19 cellular contexts compared by ENCODE assay signal in genomic region chr10:117159390-117159789, GRCh38. TPM values are rescaled to one million over a fixed set of nuclear protein-coding genes. Genes with fewer than 3 reads are reported as not detected.
"Had no signal": no experiment of that assay in that cellular context is flagged by ENCODE, and none has a peak within 500 bp of the region (broad histone marks: within the 10 kb centered on the region; RNA-seq: fewer than 3 reads in every experiment).

No MANE protein-coding gene starts in this region.

- H3K4me1 ChIP-seq: foreskin keratinocyte had no signal

- H3K36me3 ChIP-seq: thyroid gland, WERI-Rb-1 had no signal

- H3K27ac ChIP-seq: foreskin keratinocyte, thyroid gland, WERI-Rb-1 had no signal

- FAIRE-seq: colon, urothelium cell line had no signal

- H3K4me3 Mint-ChIP-seq: activated CD4-positive, alpha-beta memory T cell treated with anti-CD3 and anti-CD28 coated beads, Interleukin-2, amount 10 ng/mL, durations not matched to agents 7 days and 5 days; activated T-cell treated with anti-CD3 and anti-CD28 coated beads, Interleukin-2, amount 50 U/mL, for 24 hours; stimulated activated naive B cell treated with anti-CD40 and anti-IgM and Interleukin-4, amounts not matched to agents 10 μg/mL and 1 μg/mL and 100 μg/mL, for 72 hours; T-helper 17 cell had no signal

- DNase-seq: activated CD4-positive, alpha-beta memory T cell treated with anti-CD3 and anti-CD28 coated beads, Interleukin-2, amount 10 ng/mL, durations not matched to agents 7 days and 5 days; activated CD4-positive, alpha-beta T cell treated with anti-CD3 and anti-CD28 coated beads for 4 hours; activated T-cell treated with anti-CD3 and anti-CD28 coated beads, Interleukin-2, amount 50 U/mL, for 24 hours; foreskin keratinocyte; glutamatergic neuron; islet precursor cell; midbrain; stimulated activated CD4-positive, alpha-beta T cell treated with anti-CD3 and anti-CD28 coated beads, Interleukin-15, amount 100 ng/mL, for 24 hours; stimulated activated CD4-positive, alpha-beta T cell treated with anti-CD3 and anti-CD28 coated beads, Interleukin-4, amount 100 ng/mL, for 1 hour; stimulated activated naive B cell treated with anti-CD40 and anti-IgM and Interleukin-4, amounts not matched to agents 10 μg/mL and 1 μg/mL and 100 μg/mL, for 72 hours; T-helper 17 cell; thyroid gland; WERI-Rb-1 had no signal

- H3K27ac Mint-ChIP-seq: activated CD4-positive, alpha-beta memory T cell treated with anti-CD3 and anti-CD28 coated beads, Interleukin-2, amount 10 ng/mL, durations not matched to agents 7 days and 5 days; activated naive CD4-positive, alpha-beta T cell treated with anti-CD3 and anti-CD28 coated beads, Interleukin-2, amount 50 U/mL, for 72 hours; activated T-cell treated with anti-CD3 and anti-CD28 coated beads, Interleukin-2, amount 50 U/mL, for 24 hours; stimulated activated naive B cell treated with anti-CD40 and anti-IgM and Interleukin-4, amounts not matched to agents 10 μg/mL and 1 μg/mL and 100 μg/mL, for 72 hours; T-helper 17 cell had no signal

- H3K9me3 ChIP-seq: thyroid gland had no signal

- H3K4me3 ChIP-seq: lung, thyroid gland had no signal

- H3K9me3 Mint-ChIP-seq: activated CD4-positive, alpha-beta memory T cell treated with anti-CD3 and anti-CD28 coated beads, Interleukin-2, amount 10 ng/mL, durations not matched to agents 7 days and 5 days; activated naive CD4-positive, alpha-beta T cell treated with anti-CD3 and anti-CD28 coated beads, Interleukin-2, amount 50 U/mL, for 72 hours; activated T-cell treated with anti-CD3 and anti-CD28 coated beads, Interleukin-2, amount 50 U/mL, for 24 hours had no signal

- ATAC-seq: activated naive CD4-positive, alpha-beta T cell treated with anti-CD3 and anti-CD28 coated beads, Interleukin-2, amount 50 U/mL, for 72 hours; foreskin keratinocyte; stimulated activated naive B cell treated with anti-CD40 and anti-IgM and Interleukin-4, amounts not matched to agents 10 μg/mL and 1 μg/mL and 100 μg/mL, for 72 hours; T-helper 17 cell had no signal

RNA-seq across cellular contexts. Expression of gene VAX1, which starts 21.3 kb away (rescaled TPM):
- total RNA-seq: activated CD4-positive, alpha-beta memory T cell treated with anti-CD3 and anti-CD28 coated beads, Interleukin-2, amount 10 ng/mL, durations not matched to agents 7 days and 5 days; activated naive CD4-positive, alpha-beta T cell treated with anti-CD3 and anti-CD28 coated beads, Interleukin-2, amount 50 U/mL, for 72 hours; cardiac septum; lung; skeletal muscle tissue; T-helper 17 cell; thyroid gland had no signal
- polyA plus RNA-seq: lung had no signal

RNA-seq across cellular contexts. Expression of gene KCNK18, which starts 37.9 kb away (rescaled TPM):
- total RNA-seq: activated CD4-positive, alpha-beta memory T cell treated with anti-CD3 and anti-CD28 coated beads, Interleukin-2, amount 10 ng/mL, durations not matched to agents 7 days and 5 days; activated naive CD4-positive, alpha-beta T cell treated with anti-CD3 and anti-CD28 coated beads, Interleukin-2, amount 50 U/mL, for 72 hours; cardiac septum; foreskin keratinocyte; lung; skeletal muscle tissue; T-helper 17 cell; thyroid gland had no signal
- polyA plus RNA-seq: foreskin keratinocyte, lung had no signal
